Comparison of ENCODE assay signal across 23 cellular contexts in genomic region chr12:52680363-52680762, GRCh38. TPM values are rescaled to one million over a fixed set of nuclear protein-coding genes. Genes with fewer than 3 reads are reported as not detected.
"Had no signal": no experiment of that assay in that cellular context is flagged by ENCODE, and none has a peak within 500 bp of the region (broad histone marks: within the 10 kb centered on the region; RNA-seq: fewer than 3 reads in every experiment).

TSS of gene KRT1 (minus strand) at chr12:52680407. CDS start at chr12:52680348, 59 bp downstream.

- ATAC-seq: activated T-helper 17 cell treated with anti-CD3 and anti-CD28 coated beads, Interleukin-2, amount 50 U/mL, for 72 hours; body of pancreas; left lung; right cardiac atrium had no signal

- H3K27me3 ChIP-seq: body of pancreas, colonic mucosa, upper lobe of left lung had no signal

- H3K4me3 ChIP-seq: body of pancreas, colonic mucosa, esophagus muscularis mucosa, hepatocyte, left lung, prostate gland, upper lobe of left lung had no signal

- DNase-seq: activated CD4-positive, alpha-beta T cell treated with anti-CD3 and anti-CD28 coated beads, Interleukin-2, amount 10 ng/mL, durations not matched to agents 24 days and 14 days; activated CD4-positive, CD25-positive, alpha-beta regulatory T cell; activated naive CD4-positive, alpha-beta T cell treated with anti-CD3 and anti-CD28 coated beads for 36 hours; activated T-cell treated with anti-CD3 and anti-CD28 coated beads for 4 hours; amygdala; body of pancreas; caudate nucleus; colonic mucosa; kidney; left lung; mesendoderm; right cardiac atrium; small intestine; stimulated activated CD4-positive, alpha-beta T cell treated with anti-CD3 and anti-CD28 coated beads, Interleukin-4, amount 100 ng/mL, for 24 hours; stimulated activated naive CD4-positive, alpha-beta T cell; upper lobe of left lung had no signal

- H3K27ac ChIP-seq: body of pancreas, colonic mucosa, esophagus muscularis mucosa, hepatocyte, left lung, prostate gland, upper lobe of left lung had no signal

- H3K9me3 Mint-ChIP-seq: activated CD4-positive, alpha-beta T cell treated with anti-CD3 and anti-CD28 coated beads, Interleukin-2, amount 10 ng/mL, durations not matched to agents 24 days and 14 days; activated naive CD4-positive, alpha-beta T cell treated with anti-CD3 and anti-CD28 coated beads for 36 hours; activated T-helper 17 cell treated with anti-CD3 and anti-CD28 coated beads, Interleukin-2, amount 50 U/mL, for 72 hours had no signal

- H3K4me3 Mint-ChIP-seq: activated CD4-positive, alpha-beta T cell treated with anti-CD3 and anti-CD28 coated beads, Interleukin-2, amount 10 ng/mL, durations not matched to agents 24 days and 14 days; activated naive CD4-positive, alpha-beta T cell treated with anti-CD3 and anti-CD28 coated beads for 36 hours; activated T-helper 17 cell treated with anti-CD3 and anti-CD28 coated beads, Interleukin-2, amount 50 U/mL, for 72 hours had no signal

- H3K27ac Mint-ChIP-seq: activated CD4-positive, alpha-beta T cell treated with anti-CD3 and anti-CD28 coated beads, Interleukin-2, amount 10 ng/mL, durations not matched to agents 24 days and 14 days; activated naive CD4-positive, alpha-beta T cell treated with anti-CD3 and anti-CD28 coated beads for 36 hours; activated T-helper 17 cell treated with anti-CD3 and anti-CD28 coated beads, Interleukin-2, amount 50 U/mL, for 72 hours had no signal

- H3K4me1 ChIP-seq: body of pancreas, colonic mucosa, left lung, prostate gland, upper lobe of left lung had no signal

- H3K36me3 ChIP-seq: colonic mucosa, esophagus muscularis mucosa, left lung, prostate gland, upper lobe of left lung had no signal

- H3K9me3 ChIP-seq: body of pancreas, colonic mucosa, esophagus muscularis mucosa, left lung, prostate gland, upper lobe of left lung had no signal

RNA-seq across cellular contexts. Expression of gene KRT1, which starts in this region (rescaled TPM):
- total RNA-seq: activated CD4-positive, alpha-beta T cell treated with anti-CD3 and anti-CD28 coated beads, Interleukin-2, amount 10 ng/mL, durations not matched to agents 24 days and 14 days; activated naive CD4-positive, alpha-beta T cell treated with anti-CD3 and anti-CD28 coated beads for 36 hours; activated T-helper 17 cell treated with anti-CD3 and anti-CD28 coated beads, Interleukin-2, amount 50 U/mL, for 72 hours; body of pancreas; esophagus muscularis mucosa; glomerular endothelial cell; kidney; osteoblast; right cardiac atrium had no signal
- polyA plus RNA-seq: hepatocyte, neural cell, right cardiac atrium, small intestine had no signal
